In the genomic region with DNA sequence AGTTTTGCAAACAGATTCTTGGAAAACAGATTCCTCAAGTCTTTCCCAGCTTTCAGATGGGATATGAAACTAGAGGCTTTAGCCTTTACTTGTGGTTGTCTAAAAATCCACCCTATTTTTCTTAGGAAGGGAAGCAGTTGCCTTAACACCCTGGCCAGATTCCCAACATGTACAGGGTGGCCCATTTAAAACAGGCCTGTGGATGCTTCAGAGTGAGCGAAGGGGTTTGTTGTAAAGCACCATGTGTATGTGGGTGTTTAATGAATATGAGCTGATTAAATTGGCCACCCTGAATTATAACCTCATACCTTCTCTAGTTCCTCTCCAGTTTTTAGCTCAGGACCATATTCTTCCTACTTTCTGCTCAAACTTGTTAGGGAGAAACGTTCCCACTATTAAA, we compare ENCODE assay signal across 9 cellular contexts.
DNase-seq lines count a peak whose midpoint lies in the region; ATAC-seq and TF ChIP-seq lines count a peak whose summit lies in the region.
"Had no signal": no experiment of that assay in that cellular context is flagged by ENCODE, and none has a peak within 500 bp of the region (broad histone marks: within the 10 kb centered on the region; RNA-seq: fewer than 3 reads in every experiment).

No MANE protein-coding gene starts in this region.

- H3K4me1 ChIP-seq in adipocyte (ENCODE audit: control insufficient read depth, insufficient read depth, low read length) (peaks cover 37% of the 10 kb centered on the region), sigmoid colon (peaks cover 0 to 52% (median 35%) of the 10 kb centered on the region in 4 donors)

- H3K27ac ChIP-seq in sigmoid colon = peak overlapping the region; percentile 63 to 82 (median 70)

- TF ChIP-seq CTCF in CD14-positive monocyte (IDR thresholded peaks at IDR 0.05) = no peak
- TF ChIP-seq CTCF in sigmoid colon (IDR thresholded peaks at IDR 0.05) = no peak

- H3K9ac ChIP-seq in adipocyte (ENCODE audit: low read length) = peak overlapping the region; percentile 58

- H3K27ac Mint-ChIP-seq in CD14-positive monocyte (peak overlapping the region; percentile 92 to 98 (median 94)), immature natural killer cell (peak overlapping the region in 5 of 6 donors; percentile 26 to 83 (median 67))

- H3K36me3 ChIP-seq in adipocyte (ENCODE audit: control insufficient read depth, insufficient read depth, low read length, severe bottlenecking) (no peaks in the 10 kb centered on the region), sigmoid colon (no peaks in the 10 kb centered on the region)

- H3K27me3 ChIP-seq in adipocyte (replicated peaks; ENCODE audit: control insufficient read depth, insufficient read depth, low read length) = no peaks in the 10 kb centered on the region
- H3K27me3 ChIP-seq in sigmoid colon = no peaks in the 10 kb centered on the region

- H3K4me1 Mint-ChIP-seq in CD14-positive monocyte (peaks cover 49% of the 10 kb centered on the region), immature natural killer cell (peaks cover 34 to 73% of the 10 kb centered on the region in 2 donors)

- H3K4me3 Mint-ChIP-seq in CD14-positive monocyte = peak overlapping the region; percentile 12 to 53
- peak overlapping the region in 3 of 5 donors; percentile 8 to 44 (median 26) for H3K4me3 Mint-ChIP-seq in immature natural killer cell

- H3K27me3 Mint-ChIP-seq in CD14-positive monocyte (ENCODE audit: low read depth in 3 of 3) = peaks cover 0 to 2% (median 0%) of the 10 kb centered on the region in 3 donors
- no peaks in the 10 kb centered on the region for H3K27me3 Mint-ChIP-seq in immature natural killer cell (ENCODE audit: low read depth in 3 of 3)

- H3K36me3 Mint-ChIP-seq in CD14-positive monocyte (peaks cover 2 to 9% of the 10 kb centered on the region in 2 donors), immature natural killer cell (peaks cover 0 to 3% (median under 1%) of the 10 kb centered on the region in 3 donors)

- H3K9me3 Mint-ChIP-seq in CD14-positive monocyte = no peaks in the 10 kb centered on the region
- H3K9me3 Mint-ChIP-seq in immature natural killer cell = no peaks in the 10 kb centered on the region

- 48 to 60% methylated on average over 2 of the region's 2 CpGs for WGBS in sigmoid colon, 2 donors

- TF ChIP-seq POLR2A in sigmoid colon (IDR thresholded peaks at IDR 0.05) = no peak

- no peak for TF ChIP-seq EP300 in sigmoid colon (IDR thresholded peaks at IDR 0.05)

- H3K9me3 ChIP-seq in adipocyte (ENCODE audit: control insufficient read depth, low read length) = no peaks in the 10 kb centered on the region
- H3K9me3 ChIP-seq in sigmoid colon = no peaks in the 10 kb centered on the region

- DNase-seq in CD14-positive monocyte (ENCODE audit: low spot score) (no peak), adipocyte (ENCODE audit: low read depth) (no peak), immature natural killer cell (no peak), sigmoid colon (no peak), left lobe of liver (ENCODE audit: low spot score) (no peak), SW480 (ENCODE audit: low spot score) (no peak), NCI-H1105 treated with DMSO at 0.1 percent for 48 hours (lab: John Stamatoyannopoulos, UW) (no peak)
- DNase-seq: amniotic stem cell had no signal

- H3K4me3 ChIP-seq in adipocyte (ENCODE audit: low read length) (no peak overlapping the region), sigmoid colon (no peak overlapping the region)

- intact Hi-C loops in CD14-positive monocyte (cut with micrococcal nuclease) (no loop called here), sigmoid colon (cut with DNase I) (no loop called here)

- ATAC-seq in left lobe of liver = no peak
- ATAC-seq in GM18498 (IDR thresholded peaks at IDR 0.05; ENCODE audit: unreplicated experiment) = no peak
